35 cellular contexts compared by ENCODE assay signal in the genomic region with DNA sequence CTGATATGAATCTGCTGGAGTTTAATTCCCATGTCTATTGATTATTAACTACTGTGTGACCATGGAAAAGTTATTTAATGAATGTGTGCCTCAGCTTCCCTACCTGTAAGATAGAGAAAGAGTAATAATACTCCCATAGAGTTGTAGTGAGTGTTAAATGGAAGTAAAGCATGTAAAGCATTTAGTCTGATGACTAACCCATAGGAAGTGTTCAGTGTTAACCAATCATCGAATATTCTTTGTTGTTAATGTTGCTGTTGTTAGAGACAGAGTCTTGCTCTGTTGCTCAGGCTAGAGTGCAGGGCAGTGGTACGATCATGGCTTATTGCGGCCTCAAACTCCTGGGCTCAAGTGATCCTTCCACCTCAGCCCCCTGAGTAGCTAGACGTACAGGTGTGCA.
"Had no signal": no experiment of that assay in that cellular context is flagged by ENCODE, and none has a peak within 500 bp of the region (broad histone marks: within the 10 kb centered on the region; RNA-seq: fewer than 3 reads in every experiment).

No MANE protein-coding gene starts in this region.

- FAIRE-seq: astrocyte, TTC549 had no signal

- DNase-seq: activated B cell treated with CpG ODN at 0.5 μM for 24 hours; activated CD4-positive, alpha-beta memory T cell treated with anti-CD3 and anti-CD28 coated beads for 36 hours; activated CD4-positive, alpha-beta T cell treated with anti-CD3 and anti-CD28 coated beads for 4 hours; activated CD4-positive, alpha-beta T cell treated with anti-CD3 and anti-CD28 coated beads, Interleukin-2, amount 10 ng/mL, durations not matched to agents 24 days and 14 days; activated CD4-positive, alpha-beta T cell treated with anti-CD3 and anti-CD28 coated beads, Interleukin-2, amount 50 U/mL, for 1 hour; activated CD4-positive, alpha-beta T cell treated with anti-CD3 and anti-CD28 coated beads, Interleukin-2, amount 50 U/mL, for 4 hours; activated CD4-positive, CD25-positive, alpha-beta regulatory T cell treated with anti-CD3 and anti-CD28 coated beads, Interleukin-2, amount 50 U/mL, for 72 hours; activated CD8-positive, alpha-beta memory T cell treated with anti-CD3 and anti-CD28 coated beads, Interleukin-2, amount 50 U/mL, for 4 hours; activated CD8-positive, alpha-beta T cell treated with anti-CD3 and anti-CD28 coated beads for 36 hours; activated effector memory CD4-positive, alpha-beta T cell treated with anti-CD3 and anti-CD28 coated beads, Interleukin-2, amount 50 U/mL, for 16 hours; activated gamma-delta T cell treated with Interleukin-2 at 50 U/mL for 16 hours; activated naive CD4-positive, alpha-beta T cell; activated naive CD4-positive, alpha-beta T cell treated with anti-CD3 and anti-CD28 coated beads for 36 hours; activated naive CD4-positive, alpha-beta T cell treated with anti-CD3 and anti-CD28 coated beads, Interleukin-2, amount 50 U/mL, for 16 hours; activated naive CD8-positive, alpha-beta T cell treated with anti-CD3 and anti-CD28 coated beads for 36 hours; activated T-cell treated with anti-CD3 and anti-CD28 coated beads for 4 hours; activated T-cell treated with anti-CD3 and anti-CD28 coated beads, Interleukin-2, amount 50 U/mL, for 1 hour; activated T-cell treated with anti-CD3 and anti-CD28 coated beads, Interleukin-2, amount 50 U/mL, for 4 hours; activated T-cell treated with anti-CD3 and anti-CD28 coated beads, Interleukin-2, amount 50 U/mL, for 72 hours; adrenal gland; amniotic stem cell; aorta; body of pancreas; brain microvascular endothelial cell; caudate nucleus; T-helper 1 cell; T-helper 2 cell; T-helper 9 cell had no signal

- H3K9me3 ChIP-seq: adrenal gland, body of pancreas, breast epithelium had no signal

- H3K36me3 ChIP-seq: adrenal gland, brain microvascular endothelial cell, breast epithelium, cardiac muscle cell had no signal

- H3K4me3 ChIP-seq: adrenal gland, body of pancreas, breast epithelium, cardiac muscle cell had no signal

- ATAC-seq: activated CD8-positive, alpha-beta T cell treated with anti-CD3 and anti-CD28 coated beads for 36 hours; activated naive CD4-positive, alpha-beta T cell treated with anti-CD3 and anti-CD28 coated beads, Interleukin-2, amount 50 U/mL, for 72 hours; activated T-cell treated with anti-CD3 and anti-CD28 coated beads, Interleukin-2, amount 50 U/mL, for 4 hours; activated T-cell treated with anti-CD3 and anti-CD28 coated beads, Interleukin-2, amount 50 U/mL, for 72 hours; activated T-helper 17 cell treated with anti-CD3 and anti-CD28 coated beads, Interleukin-2, amount 50 U/mL, for 72 hours; body of pancreas had no signal

- H3K4me1 ChIP-seq: adrenal gland, breast epithelium had no signal

- H3K27me3 ChIP-seq: adrenal gland, body of pancreas, brain microvascular endothelial cell, breast epithelium, cardiac muscle cell had no signal

- H3K27ac ChIP-seq: adrenal gland, body of pancreas, brain microvascular endothelial cell, breast epithelium, cardiac muscle cell, VCaP had no signal
